Comparison of ENCODE assay signal across 7 cellular contexts in the genomic region with DNA sequence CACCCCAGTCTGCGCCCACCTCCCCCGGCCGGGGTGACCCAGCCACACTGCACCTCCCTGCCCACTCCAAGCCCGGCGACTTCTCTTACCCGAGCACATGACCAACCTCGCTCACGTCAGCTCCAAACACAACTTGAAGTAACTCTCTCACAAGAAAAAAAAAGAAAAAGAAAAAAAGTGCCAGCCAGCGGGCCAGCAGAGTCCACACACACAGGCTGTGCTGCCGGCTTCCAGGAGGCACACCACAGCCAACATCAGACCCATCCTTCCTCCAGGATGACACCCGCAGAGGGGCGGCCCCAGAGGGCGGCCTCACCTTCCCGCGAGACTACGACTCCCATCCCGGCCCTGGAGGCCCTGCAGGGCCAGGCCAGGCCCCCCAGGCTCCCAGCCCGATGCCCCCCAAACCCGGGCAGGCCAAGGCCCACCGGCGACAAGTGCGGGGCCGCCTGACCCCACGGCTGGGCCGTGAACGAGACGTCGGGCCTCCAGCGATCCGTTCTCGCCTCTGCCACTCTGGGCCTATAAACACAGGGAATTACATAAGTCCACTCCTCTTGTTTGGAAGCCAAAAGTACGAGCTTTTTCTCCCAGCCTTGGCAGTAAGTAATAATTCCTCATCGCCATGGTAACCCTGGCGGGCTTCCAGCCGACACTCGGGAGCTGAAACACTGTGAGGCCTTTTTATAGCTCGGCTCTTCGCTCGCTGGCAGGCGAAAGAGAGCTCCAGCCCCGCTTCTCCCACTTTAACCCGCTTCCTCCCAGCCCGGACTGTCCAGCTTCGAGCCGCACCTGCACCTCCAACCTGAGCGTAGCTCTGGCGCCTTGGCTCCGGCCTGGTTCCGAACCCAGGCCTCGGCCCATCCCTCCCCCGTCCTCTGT. TPM values are rescaled to one million over a fixed set of nuclear protein-coding genes. Genes with fewer than 3 reads are reported as not detected.
A peak's percentile ranks its signal among the peaks of the same experiment; 100 is the strongest.
DNase-seq lines count a peak whose midpoint lies in the region; TF ChIP-seq lines count a peak whose summit lies in the region.

No MANE protein-coding gene starts in this region.

- H3K4me1 Mint-ChIP-seq in HFFc6 (ENCODE audit: low read depth): peaks cover 66% of the 10 kb centered on the region
- peaks cover 11% of the 10 kb centered on the region for H3K4me1 Mint-ChIP-seq in activated CD4-positive, alpha-beta memory T cell treated with anti-CD3 and anti-CD28 coated beads for 36 hours (ENCODE audit: low read depth)

- H3K27me3 ChIP-seq in kidney epithelial cell (ENCODE audit: control insufficient read depth, insufficient read depth, low read length): no peaks in the 10 kb centered on the region

- peak overlapping the region; percentile 65 for H3K4me3 ChIP-seq in kidney epithelial cell (ENCODE audit: low read depth, low read length)

- H3K4me3 Mint-ChIP-seq in HFFc6: peak overlapping the region; percentile 92
- no peak overlapping the region for H3K4me3 Mint-ChIP-seq in activated CD4-positive, alpha-beta memory T cell treated with anti-CD3 and anti-CD28 coated beads for 36 hours

- peak overlapping the region; percentile 96 for H3K27ac Mint-ChIP-seq in HFFc6
- H3K27ac Mint-ChIP-seq in activated CD4-positive, alpha-beta memory T cell treated with anti-CD3 and anti-CD28 coated beads for 36 hours: no peak overlapping the region

- peaks cover 9% of the 10 kb centered on the region for H3K27me3 Mint-ChIP-seq in HFFc6 (ENCODE audit: insufficient read depth)
- no peaks in the 10 kb centered on the region for H3K27me3 Mint-ChIP-seq in activated CD4-positive, alpha-beta memory T cell treated with anti-CD3 and anti-CD28 coated beads for 36 hours

- POLR2A ChIA-PET in activated CD4-positive, alpha-beta memory T cell treated with anti-CD3 and anti-CD28 coated beads for 36 hours (lab: Charles Lee): no interaction called here

- peaks cover 7% of the 10 kb centered on the region for H3K36me3 Mint-ChIP-seq in HFFc6 (ENCODE audit: low read depth)
- H3K36me3 Mint-ChIP-seq in activated CD4-positive, alpha-beta memory T cell treated with anti-CD3 and anti-CD28 coated beads for 36 hours: peaks cover 8% of the 10 kb centered on the region

- TF ChIP-seq CTCF in HFFc6 (IDR thresholded peaks at IDR 0.05) (no peak), kidney epithelial cell (IDR thresholded peaks at IDR 0.05; ENCODE audit: insufficient read depth, low read length, poor library complexity, severe bottlenecking) (no peak)

- intact Hi-C loops in activated CD4-positive, alpha-beta memory T cell treated with anti-CD3 and anti-CD28 coated beads for 36 hours (cut with micrococcal nuclease): no loop called here

- DNase-seq in HFFc6 (peak; percentile 100), NCI-H748 (lab: John Stamatoyannopoulos, UW; ENCODE audit: unreplicated experiment) (peak; percentile 99), cerebellum (ENCODE audit: low spot score) (peak; percentile 91), kidney epithelial cell (ENCODE audit: low read depth) (peak; percentile 96), smooth muscle cell of the brain vasculature (ENCODE audit: low read depth, low spot score) (peak; percentile 96), NOMO-1 treated with dmso at 0.1 percent for 144 hours (lab: John Stamatoyannopoulos, UW; ENCODE audit: unreplicated experiment) (no peak)
- no peak for DNase-seq in activated CD4-positive, alpha-beta memory T cell treated with anti-CD3 and anti-CD28 coated beads for 36 hours

- H3K9me3 Mint-ChIP-seq in HFFc6: peaks cover 5% of the 10 kb centered on the region; the same call in 1 of the 2 replicates
- H3K9me3 Mint-ChIP-seq in activated CD4-positive, alpha-beta memory T cell treated with anti-CD3 and anti-CD28 coated beads for 36 hours: no peaks in the 10 kb centered on the region

- CTCF ChIA-PET in activated CD4-positive, alpha-beta memory T cell treated with anti-CD3 and anti-CD28 coated beads for 36 hours (lab: Charles Lee): no interaction called here

- H3K36me3 ChIP-seq in kidney epithelial cell (ENCODE audit: control insufficient read depth, insufficient read depth, low read length): peaks cover 2% of the 10 kb centered on the region

RNA-seq across cellular contexts. Expression of gene NCOR2, which starts 49.1 kb away (rescaled TPM):
- 100 to 1,000 TPM; 237 to 249 (median 240) TPM for total RNA-seq in HFFc6 (2021; fragmentation: NEBNext Ultra II Directional; extraction: Animal tissue kit (Norgen Biotek cat#: 25700))
- 34.7 TPM for total RNA-seq in cerebellum
- total RNA-seq in kidney epithelial cell: 113 and 115 TPM in 2 replicates
- total RNA-seq in activated CD4-positive, alpha-beta memory T cell treated with anti-CD3 and anti-CD28 coated beads for 36 hours: 10 to 100 TPM; 86.1 to 86.9 TPM

Comparison
In these comparisons a context has a peak if more than half of its experiments do, and no peak if none do; other contexts are left out.
1. DNase-seq: peak in HFFc6 (single experiment), NCI-H748 (single experiment), cerebellum (single experiment), kidney epithelial cell (single experiment) and smooth muscle cell of the brain vasculature (single experiment); none in NOMO-1 treated with dmso at 0.1 percent for 144 hours (single experiment) and activated CD4-positive, alpha-beta memory T cell treated with anti-CD3 and anti-CD28 coated beads for 36 hours (single experiment).